21 cellular contexts compared by ENCODE assay signal in genomic region chr3:125349055-125349454, GRCh38.
"Had no signal": no experiment of that assay in that cellular context is flagged by ENCODE, and none has a peak within 500 bp of the region (broad histone marks: within the 10 kb centered on the region; RNA-seq: fewer than 3 reads in every experiment).

No MANE protein-coding gene starts in this region.

- H3K27me3 Mint-ChIP-seq: activated CD4-positive, alpha-beta memory T cell treated with anti-CD3 and anti-CD28 coated beads for 36 hours; activated CD4-positive, alpha-beta T cell treated with anti-CD3 and anti-CD28 coated beads for 36 hours; activated CD8-positive, alpha-beta memory T cell treated with anti-CD3 and anti-CD28 coated beads, Interleukin-2, amount 10 ng/mL, durations not matched to agents 7 days and 5 days; activated naive CD8-positive, alpha-beta T cell treated with anti-CD3 and anti-CD28 coated beads for 36 hours; central memory CD8-positive, alpha-beta T cell had no signal

- H3K27me3 ChIP-seq: brain microvascular endothelial cell, neutrophil, transverse colon had no signal

- H3K36me3 ChIP-seq: brain microvascular endothelial cell, lower lobe of right lung, neutrophil, transverse colon had no signal

- H3K4me3 ChIP-seq: lower lobe of right lung, transverse colon had no signal

- FAIRE-seq: small intestine had no signal

- ATAC-seq: activated CD4-positive, alpha-beta T cell treated with anti-CD3 and anti-CD28 coated beads for 36 hours; activated CD8-positive, alpha-beta memory T cell treated with anti-CD3 and anti-CD28 coated beads, Interleukin-2, amount 10 ng/mL, durations not matched to agents 7 days and 5 days; lower lobe of right lung; stimulated activated naive CD8-positive, alpha-beta T cell treated with anti-CD3 and anti-CD28 coated beads, Interleukin-15, Interleukin-2, amounts not matched to agents 100 U/mL and 50 U/mL, for 24 hours had no signal

- DNase-seq: activated CD4-positive, alpha-beta memory T cell treated with anti-CD3 and anti-CD28 coated beads for 36 hours; activated CD4-positive, alpha-beta T cell treated with anti-CD3 and anti-CD28 coated beads for 36 hours; activated CD8-positive, alpha-beta memory T cell treated with anti-CD3 and anti-CD28 coated beads, Interleukin-2, amount 10 ng/mL, durations not matched to agents 7 days and 5 days; activated effector memory CD4-positive, alpha-beta T cell treated with Interleukin-2 at 50 U/mL for 16 hours; activated naive CD8-positive, alpha-beta T cell treated with anti-CD3 and anti-CD28 coated beads for 36 hours; activated T-cell treated with anti-CD3 and anti-CD28 coated beads, Interleukin-2, amount 50 U/mL, for 1 hour; anterior cingulate cortex; brain microvascular endothelial cell; cortex of kidney; effector CD4-positive, alpha-beta T cell; foreskin melanocyte; lower lobe of right lung; posterior cingulate gyrus; small intestine; stimulated activated CD4-positive, alpha-beta T cell treated with anti-CD3 and anti-CD28 coated beads, Interleukin-4, amount 100 ng/mL, for 24 hours; stimulated activated naive CD8-positive, alpha-beta T cell treated with anti-CD3 and anti-CD28 coated beads, Interleukin-15, Interleukin-2, amounts not matched to agents 100 U/mL and 50 U/mL, for 24 hours; transverse colon had no signal

- H3K27ac ChIP-seq: brain microvascular endothelial cell, lower lobe of right lung, transverse colon had no signal

- H3K9me3 ChIP-seq: neutrophil had no signal

- H3K27ac Mint-ChIP-seq: activated CD4-positive, alpha-beta memory T cell treated with anti-CD3 and anti-CD28 coated beads for 36 hours; activated CD4-positive, alpha-beta T cell treated with anti-CD3 and anti-CD28 coated beads for 36 hours; activated CD8-positive, alpha-beta memory T cell treated with anti-CD3 and anti-CD28 coated beads, Interleukin-2, amount 10 ng/mL, durations not matched to agents 7 days and 5 days; activated naive CD8-positive, alpha-beta T cell treated with anti-CD3 and anti-CD28 coated beads for 36 hours; mesothelial cell of epicardium; T-helper 1 cell treated with Interleukin-12 subunit alpha and Interleukin-12 subunit beta and Interleukin-4 antibody, amounts not matched to agents 30 μg/mL and 1 μg/mL, for 36 hours had no signal

- H3K4me3 Mint-ChIP-seq: activated CD4-positive, alpha-beta memory T cell treated with anti-CD3 and anti-CD28 coated beads for 36 hours; activated CD4-positive, alpha-beta T cell treated with anti-CD3 and anti-CD28 coated beads for 36 hours; activated CD8-positive, alpha-beta memory T cell treated with anti-CD3 and anti-CD28 coated beads, Interleukin-2, amount 10 ng/mL, durations not matched to agents 7 days and 5 days; activated naive CD8-positive, alpha-beta T cell treated with anti-CD3 and anti-CD28 coated beads for 36 hours; central memory CD8-positive, alpha-beta T cell; mesothelial cell of epicardium; T-helper 1 cell treated with Interleukin-12 subunit alpha and Interleukin-12 subunit beta and Interleukin-4 antibody, amounts not matched to agents 30 μg/mL and 1 μg/mL, for 36 hours had no signal

- H3K4me1 Mint-ChIP-seq: mesothelial cell of epicardium had no signal
